Comparison of ENCODE assay signal across 8 cellular contexts in the genomic region with DNA sequence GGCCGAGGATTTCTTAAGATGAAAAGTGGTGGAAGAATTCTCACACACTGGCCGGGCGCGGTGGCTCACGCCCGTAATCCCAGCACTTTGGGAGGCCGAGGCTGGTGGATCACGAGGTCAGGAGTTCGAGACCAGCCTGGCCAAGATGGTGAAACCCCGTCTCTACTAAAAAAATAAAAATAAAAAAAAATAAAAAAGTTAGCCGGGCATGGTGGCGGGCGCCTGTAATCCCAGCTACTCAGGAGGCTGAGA. TPM values are rescaled to one million over a fixed set of nuclear protein-coding genes. Genes with fewer than 3 reads are reported as not detected.
DNase-seq lines count a peak whose midpoint lies in the region; ATAC-seq, FAIRE-seq and TF ChIP-seq lines count a peak whose summit lies in the region.
"Not testable (repeated sequence)": the region's sequence is repeated elsewhere in the genome, so short reads cannot be mapped to it uniquely, and the experiment has no call there.

No MANE protein-coding gene starts in this region.

- RAD21 ChIA-PET in GM12878 (lab: Charles Lee; ENCODE audit: unreplicated experiment) = interaction anchor here (0.7 to 1.3 kb wide), 5 partner anchors 22 to 462 kb away, joined by 4 to 11 read pairs (median 4); no protein-coding TSS in a partner anchor

- H4K20me1 ChIP-seq in GM12878 (ENCODE audit: control insufficient read depth, insufficient read depth) = not testable (repeated sequence)

- H3K27ac ChIP-seq in CD4-positive, alpha-beta memory T cell (ENCODE audit: low read depth, low read length) = peak overlapping the region; percentile 41
- not testable (repeated sequence) for H3K27ac ChIP-seq in GM12878 (ENCODE audit: control insufficient read depth, insufficient read depth); mesendoderm (ENCODE audit: low read depth, low read length)
- peak overlapping the region; percentile 85 to 86 for H3K27ac ChIP-seq in thoracic aorta

- H3K4me1 ChIP-seq in CD4-positive, alpha-beta memory T cell (ENCODE audit: insufficient read depth, low read length) = peaks cover 14% of the 10 kb centered on the region
- H3K4me1 ChIP-seq in GM12878 (ENCODE audit: control insufficient read depth, insufficient read depth, low read length); mesendoderm (ENCODE audit: control insufficient read depth, low read depth, low read length): not testable (repeated sequence)
- H3K4me1 ChIP-seq in thoracic aorta (ENCODE audit: control insufficient read depth in 1 of 2, low read depth in 2 of 2) = peaks cover 8 to 20% of the 10 kb centered on the region in 2 donors

- not testable (repeated sequence) for TF ChIP-seq CTCF in GM12878 (IDR thresholded peaks at IDR 0.05 in 2 of 3, conservative IDR thresholded peaks at IDR 0.05 in 1 of 3; ENCODE audit: control insufficient read depth in 2 of 3, extremely low read depth in 1 of 3, insufficient read depth in 1 of 3, low read depth in 3 of 3, low read length in 3 of 3); fibroblast of mammary gland (conservative IDR thresholded peaks at IDR 0.05; ENCODE audit: control insufficient read depth, insufficient read depth, low read depth, low read length); thoracic aorta (IDR thresholded peaks at IDR 0.05)

- ATAC-seq in activated CD4-positive, alpha-beta T cell treated with anti-CD3 and anti-CD28 coated beads for 36 hours; GM12878; thoracic aorta (ENCODE audit: insufficient number of reproducible peaks, low FRiP score, low read depth): not testable (repeated sequence)

- peak overlapping the region; percentile 65 to 84 (median 76) for H3K4me3 Mint-ChIP-seq in CD4-positive, alpha-beta memory T cell
- peak overlapping the region; percentile 71 for H3K4me3 Mint-ChIP-seq in activated CD4-positive, alpha-beta T cell treated with anti-CD3 and anti-CD28 coated beads for 36 hours

- H3K27ac Mint-ChIP-seq in CD4-positive, alpha-beta memory T cell = peak overlapping the region; percentile 67 to 97 (median 88)
- peak overlapping the region; percentile 91 for H3K27ac Mint-ChIP-seq in activated CD4-positive, alpha-beta T cell treated with anti-CD3 and anti-CD28 coated beads for 36 hours

- H3K79me2 ChIP-seq in GM12878 (ENCODE audit: control insufficient read depth, insufficient read depth, low read length); mesendoderm (ENCODE audit: control insufficient read depth, insufficient read depth, low read length): not testable (repeated sequence)

- H3K4me1 Mint-ChIP-seq in CD4-positive, alpha-beta memory T cell = peaks cover 12 to 24% (median 16%) of the 10 kb centered on the region in 4 donors
- H3K4me1 Mint-ChIP-seq in activated CD4-positive, alpha-beta T cell treated with anti-CD3 and anti-CD28 coated beads for 36 hours = peaks cover 23% of the 10 kb centered on the region

- H4K8ac ChIP-seq in mesendoderm (ENCODE audit: low read depth, low read length) = peak overlapping the region; percentile 78

- H3K79me1 ChIP-seq in mesendoderm (ENCODE audit: low read length) = not testable (repeated sequence)

- peak overlapping the region; percentile 34 for H3K18ac ChIP-seq in mesendoderm (ENCODE audit: low read length)

- H2BK120ac ChIP-seq in mesendoderm (ENCODE audit: low read depth, low read length) = not testable (repeated sequence)

- intact Hi-C loops in CD4-positive, alpha-beta memory T cell (cut with micrococcal nuclease) = loop anchor here (5.0 to 10.0 kb wide), 3 partner anchors 191 to 1082 kb away; no protein-coding TSS in a partner anchor
- intact Hi-C loops in activated CD4-positive, alpha-beta T cell treated with anti-CD3 and anti-CD28 coated beads for 36 hours (cut with DNase I, micrococcal nuclease) = loop anchor here (5.0 to 10.0 kb wide), 2 partner anchors 603 to 861 kb away; no protein-coding TSS in a partner anchor
- intact Hi-C loops in GM12878 (cut with micrococcal nuclease; ENCODE audit: unreplicated experiment); posterior vena cava (cut with DNase I): not testable (repeated sequence)

- H3K4ac ChIP-seq in mesendoderm (ENCODE audit: low read depth, low read length) = not testable (repeated sequence)

- not testable (repeated sequence) for H3K27me3 ChIP-seq in CD4-positive, alpha-beta memory T cell (ENCODE audit: insufficient read depth, low read length); MG63; GM12878 (replicated peaks in 1 of 2; ENCODE audit: control insufficient read depth in 2 of 2, insufficient read depth in 2 of 2, low read length in 1 of 2); mesendoderm (ENCODE audit: insufficient read depth, low read length, poor library complexity); thoracic aorta (replicated peaks; ENCODE audit: insufficient read depth)

- in situ Hi-C loops in GM12878 (cut with MboI) = loop anchor here (25.0 kb wide), 1 partner anchor 622 kb away; the partner anchor contains the start of gene SYNM

- not testable (repeated sequence) for H4K5ac ChIP-seq in mesendoderm (ENCODE audit: low read length)

- not testable (repeated sequence) for H2BK15ac ChIP-seq in mesendoderm (replicated peaks; ENCODE audit: low read depth)

- H2BK5ac ChIP-seq in mesendoderm (ENCODE audit: low read length) = not testable (repeated sequence)

- H3K4me3 ChIP-seq in CD4-positive, alpha-beta memory T cell (ENCODE audit: low read length in 2 of 2) = peak overlapping the region in 1 of 2 donors; percentile 67
- peak overlapping the region; percentile 60 for H3K4me3 ChIP-seq in MG63
- H3K4me3 ChIP-seq in GM12878 = peak overlapping the region; percentile 84; the same call in 1 of the 2 replicates
- H3K4me3 ChIP-seq in fibroblast of mammary gland (ENCODE audit: control insufficient read depth, low read depth, low read length) = peak overlapping the region; percentile 51
- not testable (repeated sequence) for H3K4me3 ChIP-seq in mesendoderm (ENCODE audit: low read length)
- peak overlapping the region; percentile 81 for H3K4me3 ChIP-seq in thoracic aorta

- CTCF ChIA-PET in CD4-positive, alpha-beta memory T cell (lab: Charles Lee; ENCODE audit: partially characterized antibody) = interaction anchor here (1.6 to 4.2 kb wide), 3 partner anchors 22 to 461 kb away, joined by 5 to 18 read pairs (median 16); no protein-coding TSS in a partner anchor
- CTCF ChIA-PET in activated CD4-positive, alpha-beta T cell treated with anti-CD3 and anti-CD28 coated beads for 36 hours (lab: Charles Lee) = interaction anchor here (1.1 to 2.0 kb wide), 4 partner anchors 15 to 630 kb away, joined by 3 to 12 read pairs (median 4); no protein-coding TSS in a partner anchor
- CTCF ChIA-PET in GM12878 (lab: Yijun Ruan, JAX) = interaction anchor here (0.5 to 2.8 kb wide), 5 partner anchors 16 to 447 kb away, joined by 3 to 13 read pairs (median 9); no protein-coding TSS in a partner anchor

- BruUV-seq in GM12878 (replicated peaks; lab: Mats Ljungman, UMichigan) = not testable (repeated sequence)

- 96% methylated on average over 9 of the region's 13 CpGs for WGBS in GM12878 (ENCODE audit: insufficient coverage, insufficient replicate concordance, low lambda C conversion rate, missing lambda C conversion rate)
- WGBS in mesendoderm (ENCODE audit: extremely low coverage, insufficient coverage, low lambda C conversion rate) = no CpG with 5 or more reads among the region's 13 CpGs

- FAIRE-seq in GM12878 (lab: Jason Lieb, UNC) = not testable (repeated sequence)

- H3K23ac ChIP-seq in mesendoderm (ENCODE audit: low read length) = not testable (repeated sequence)

- DNase-seq in CD4-positive, alpha-beta memory T cell; MG63; activated CD4-positive, alpha-beta T cell treated with anti-CD3 and anti-CD28 coated beads for 36 hours; GM12878 (ENCODE audit: low read depth, low spot score); fibroblast of mammary gland (ENCODE audit: low read depth); mesendoderm; thoracic aorta (ENCODE audit: low spot score): not testable (repeated sequence)
- peak; percentile 73 for DNase-seq in posterior vena cava (ENCODE audit: low spot score)

- peak overlapping the region; percentile 71 for H3K56ac ChIP-seq in mesendoderm (ENCODE audit: low read length)

- H3K4me2 ChIP-seq in GM12878 (ENCODE audit: control insufficient read depth, insufficient read depth) = peak overlapping the region; percentile 89
- H3K4me2 ChIP-seq in mesendoderm (ENCODE audit: low read length) = not testable (repeated sequence)

- H3K36me3 Mint-ChIP-seq in CD4-positive, alpha-beta memory T cell; activated CD4-positive, alpha-beta T cell treated with anti-CD3 and anti-CD28 coated beads for 36 hours (ENCODE audit: low read depth): not testable (repeated sequence)

- TF ChIP-seq POLR2A in GM12878 (IDR thresholded peaks at IDR 0.05; ENCODE audit: low read depth, low read length) = not testable (repeated sequence)

- not testable (repeated sequence) for H3K27me3 Mint-ChIP-seq in CD4-positive, alpha-beta memory T cell; activated CD4-positive, alpha-beta T cell treated with anti-CD3 and anti-CD28 coated beads for 36 hours

- POLR2A ChIA-PET in CD4-positive, alpha-beta memory T cell (lab: Charles Lee; ENCODE audit: partially characterized antibody) = interaction anchor here (0.8 to 1.9 kb wide), 7 partner anchors 13 to 1561 kb away, joined by 3 to 21 read pairs (median 6); partner anchors contain the start of genes LRRC28, MEF2A and SNRPA1
- POLR2A ChIA-PET in activated CD4-positive, alpha-beta T cell treated with anti-CD3 and anti-CD28 coated beads for 36 hours (lab: Charles Lee) = interaction anchor here (1.0 to 1.2 kb wide), 2 partner anchors 192 to 483 kb away, joined by 3 to 4 read pairs; partner anchors contain the start of gene LRRC28
- POLR2A ChIA-PET in GM12878 (lab: Charles Lee) = interaction anchor here (1.1 kb wide), 1 partner anchor 480 kb away, joined by 3 read pairs; no protein-coding TSS in a partner anchor

- not testable (repeated sequence) for H3K36me3 ChIP-seq in CD4-positive, alpha-beta memory T cell (ENCODE audit: insufficient read depth, low read length); MG63; GM12878 (ENCODE audit: control insufficient read depth in 2 of 2, insufficient read depth in 2 of 2, low read length in 1 of 2); mesendoderm (ENCODE audit: control insufficient read depth, insufficient read depth, low read length); thoracic aorta

- SMC1A ChIA-PET in GM12878 (lab: Charles Lee; ENCODE audit: uncharacterized antibody, unreplicated experiment) = interaction anchor here (0.9 to 2.0 kb wide), 4 partner anchors 15 to 480 kb away, joined by 3 to 13 read pairs (median 8); no protein-coding TSS in a partner anchor

- not testable (repeated sequence) for H3K9ac ChIP-seq in GM12878 (ENCODE audit: control insufficient read depth, insufficient read depth, low read length)
- peak overlapping the region; percentile 55 for H3K9ac ChIP-seq in mesendoderm (ENCODE audit: low read length)

- H2AFZ ChIP-seq in GM12878 (ENCODE audit: control insufficient read depth, low read depth, low read length) = not testable (repeated sequence)

- not testable (repeated sequence) for TF ChIP-seq RAD21 in GM12878 (IDR thresholded peaks at IDR 0.05; ENCODE audit: insufficient read depth, low read depth, low read length)

- not testable (repeated sequence) for H3K9me3 ChIP-seq in CD4-positive, alpha-beta memory T cell (ENCODE audit: control insufficient read depth in 1 of 2, low read length in 2 of 2); MG63; GM12878 (replicated peaks; ENCODE audit: control insufficient read depth, insufficient read depth, low read length); thoracic aorta

- H3K9me3 Mint-ChIP-seq in CD4-positive, alpha-beta memory T cell; activated CD4-positive, alpha-beta T cell treated with anti-CD3 and anti-CD28 coated beads for 36 hours (ENCODE audit: low read depth): not testable (repeated sequence)

- not testable (repeated sequence) for H2AK5ac ChIP-seq in mesendoderm (ENCODE audit: low read length)

- not testable (repeated sequence) for TF ChIP-seq EP300 in GM12878 (IDR thresholded peaks at IDR 0.05; ENCODE audit: borderline replicate concordance in 1 of 2, control insufficient read depth in 1 of 2, low read depth in 2 of 2, low read length in 2 of 2)

RNA-seq across cellular contexts. Expression of gene LYSMD4, which starts 0.7 kb away (rescaled TPM):
- total RNA-seq in CD4-positive, alpha-beta memory T cell = 10 to 100 TPM; 18.0 to 19.0 TPM
- 1 to 10 TPM; 4.4 to 6.5 TPM for polyA plus RNA-seq in CD4-positive, alpha-beta memory T cell
- total RNA-seq in MG63 (2014; rRNA removed; shearing (Covaris generic); ENCODE audit: low replicate concordance) = 7.0 and 7.6 TPM in 2 replicates
- 1 to 10 TPM; 4.7 to 5.3 TPM for total RNA-seq in activated CD4-positive, alpha-beta T cell treated with anti-CD3 and anti-CD28 coated beads for 36 hours
- total RNA-seq in GM12878 (2013; cell fraction: nucleolus; rRNA removed) = 6.6 and 8.7 TPM in 2 replicates
- total RNA-seq in GM12878 (2014; rRNA removed) = 5.3 and 5.7 TPM in 2 replicates
- 3.3 and 3.6 TPM in 2 replicates for total RNA-seq in GM12878 (2014; rRNA removed; fragmentation: Illumina TruSeq; extraction: Trizol)
- total RNA-seq in GM12878 (2021) = 4.1 and 5.2 TPM in 2 replicates
- 3.3 TPM for polyA plus RNA-seq in GM12878 (2011; ENCODE audit: low read depth)
- 2.0 and 2.4 TPM in 2 replicates for polyA plus RNA-seq in GM12878 (2011; rRNA removed)
- 3.1 and 3.4 TPM in 2 replicates for polyA plus RNA-seq in GM12878 (2011; cell fraction: cytosol; rRNA removed)
- 10.5 and 12.5 TPM in 2 replicates for polyA plus RNA-seq in GM12878 (2011; cell fraction: nucleus; rRNA removed)
- polyA plus RNA-seq in GM12878 (2012) = 4.5 and 5.5 TPM in 2 replicates
- polyA plus RNA-seq in GM12878 (2014; fragmentation: Illumina TruSeq; extraction: Trizol) = 2.9 and 3.1 TPM in 2 replicates
- 1 to 10 TPM; 1.8 to 5.2 TPM for polyA plus RNA-seq in GM12878 (2014; fragmentation: Nextera tagmentation; extraction: Ambion mirVana)
- 4.2 and 5.4 TPM in 2 replicates for polyA plus RNA-seq in GM12878 (2014; rRNA removed)
- 1 to 10 TPM; 3.6 to 5.8 TPM for polyA plus RNA-seq in GM12878 (2016; fragmentation: Nextera tagmentation; extraction: Ambion mirVana)
- 1.8 and 3.6 TPM in 2 replicates for polyA minus RNA-seq in GM12878 (2011; rRNA and poly(A)+ RNA removed)
- polyA minus RNA-seq in GM12878 (2011; cell fraction: cytosol; rRNA and poly(A)+ RNA removed) = 0.80 and 0.83 TPM in 2 replicates
- 4.7 and 5.9 TPM in 2 replicates for polyA minus RNA-seq in GM12878 (2011; cell fraction: nucleus; rRNA and poly(A)+ RNA removed)
- 8.6 TPM for polyA plus RNA-seq in mesendoderm (2013, experiment 1 of 2)
- 9.6 TPM for polyA plus RNA-seq in mesendoderm (2013, experiment 2 of 2)
- 1 to 10 TPM; 6.8 to 7.5 TPM for total RNA-seq in posterior vena cava
- total RNA-seq in thoracic aorta = 1 to 10 TPM; 6.8 to 9.7 TPM
